ENCODE assay signal across 10 cellular contexts in the genomic region with DNA sequence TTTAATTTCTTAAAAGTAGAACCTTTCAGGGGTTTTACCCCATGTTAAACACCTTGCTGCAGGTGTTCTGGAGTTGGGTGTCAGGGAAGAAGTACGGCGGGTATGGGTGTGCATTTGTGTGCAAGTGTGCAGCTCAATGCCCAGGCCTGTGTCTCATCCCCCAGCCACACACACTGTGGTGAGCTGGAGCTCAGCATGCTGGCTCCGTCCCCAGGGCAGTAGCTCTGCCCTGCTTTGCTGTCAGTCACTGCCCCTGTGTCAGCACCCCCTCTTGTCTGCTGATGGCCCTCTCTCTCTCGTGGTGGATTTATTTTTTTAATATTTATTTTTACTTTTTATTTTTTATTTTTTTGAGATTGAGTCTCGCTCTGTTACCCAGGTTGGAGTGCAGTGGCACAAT. TPM values are rescaled to one million over a fixed set of nuclear protein-coding genes. Genes with fewer than 3 reads are reported as not detected.
"Had no signal": no experiment of that assay in that cellular context is flagged by ENCODE, and none has a peak within 500 bp of the region (broad histone marks: within the 10 kb centered on the region; RNA-seq: fewer than 3 reads in every experiment).

No MANE protein-coding gene starts in this region.

- H3K9ac ChIP-seq: GM23248 had no signal

- H3K4me3 Mint-ChIP-seq: HFFc6, IgD-negative memory B cell had no signal

- H3K9me3 Mint-ChIP-seq: IgD-negative memory B cell had no signal

- FAIRE-seq: HepG2 had no signal

- H3K36me3 ChIP-seq: HAP-1 had no signal

- H3K4me3 ChIP-seq: GM23248, HAP-1 had no signal

- H3K27ac ChIP-seq: GM23248, HL-60 had no signal

- H3K4me1 ChIP-seq: HAP-1 had no signal

- H2AFZ ChIP-seq: GM23248 had no signal

- H3K9me3 ChIP-seq: HAP-1 had no signal

- H3K27ac Mint-ChIP-seq: HFFc6 had no signal

- DNase-seq: GM23248, GOT3, H7, HFFc6 had no signal

- H3K27me3 Mint-ChIP-seq: IgD-negative memory B cell had no signal

- ATAC-seq: HCT116, HepG2 had no signal

RNA-seq across cellular contexts. Expression of gene MYO18B, which starts 35.8 kb away (rescaled TPM):
- total RNA-seq: GM23248, H4, HepG2 had no signal
- polyA plus RNA-seq: GM23248, IgD-negative memory B cell had no signal
